In genomic region chr2:196989496-196989895, GRCh38 we compare ENCODE assay signal across 1 cellular context.
TF ChIP-seq lines count a peak whose summit lies in the region.

No MANE protein-coding gene starts in this region.

TF ChIP-seq in neural cell, 6 proteins besides CTCF, POLR2A, EP300 and RAD21 (continued from another document):
- TF ChIP-seq, protein P1, sequence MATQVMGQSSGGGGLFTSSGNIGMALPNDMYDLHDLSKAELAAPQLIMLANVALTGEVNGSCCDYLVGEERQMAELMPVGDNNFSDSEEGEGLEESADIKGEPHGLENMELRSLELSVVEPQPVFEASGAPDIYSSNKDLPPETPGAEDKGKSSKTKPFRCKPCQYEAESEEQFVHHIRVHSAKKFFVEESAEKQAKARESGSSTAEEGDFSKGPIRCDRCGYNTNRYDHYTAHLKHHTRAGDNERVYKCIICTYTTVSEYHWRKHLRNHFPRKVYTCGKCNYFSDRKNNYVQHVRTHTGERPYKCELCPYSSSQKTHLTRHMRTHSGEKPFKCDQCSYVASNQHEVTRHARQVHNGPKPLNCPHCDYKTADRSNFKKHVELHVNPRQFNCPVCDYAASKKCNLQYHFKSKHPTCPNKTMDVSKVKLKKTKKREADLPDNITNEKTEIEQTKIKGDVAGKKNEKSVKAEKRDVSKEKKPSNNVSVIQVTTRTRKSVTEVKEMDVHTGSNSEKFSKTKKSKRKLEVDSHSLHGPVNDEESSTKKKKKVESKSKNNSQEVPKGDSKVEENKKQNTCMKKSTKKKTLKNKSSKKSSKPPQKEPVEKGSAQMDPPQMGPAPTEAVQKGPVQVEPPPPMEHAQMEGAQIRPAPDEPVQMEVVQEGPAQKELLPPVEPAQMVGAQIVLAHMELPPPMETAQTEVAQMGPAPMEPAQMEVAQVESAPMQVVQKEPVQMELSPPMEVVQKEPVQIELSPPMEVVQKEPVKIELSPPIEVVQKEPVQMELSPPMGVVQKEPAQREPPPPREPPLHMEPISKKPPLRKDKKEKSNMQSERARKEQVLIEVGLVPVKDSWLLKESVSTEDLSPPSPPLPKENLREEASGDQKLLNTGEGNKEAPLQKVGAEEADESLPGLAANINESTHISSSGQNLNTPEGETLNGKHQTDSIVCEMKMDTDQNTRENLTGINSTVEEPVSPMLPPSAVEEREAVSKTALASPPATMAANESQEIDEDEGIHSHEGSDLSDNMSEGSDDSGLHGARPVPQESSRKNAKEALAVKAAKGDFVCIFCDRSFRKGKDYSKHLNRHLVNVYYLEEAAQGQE (IDR thresholded peaks at IDR 0.05; ENCODE audit: borderline replicate concordance) = no peak
- TF ChIP-seq SMC3 (conservative IDR thresholded peaks at IDR 0.05; ENCODE audit: poor library complexity) (no peak), TAF1 (IDR thresholded peaks at IDR 0.05; ENCODE audit: low read depth) (no peak)
